In the genomic region with DNA sequence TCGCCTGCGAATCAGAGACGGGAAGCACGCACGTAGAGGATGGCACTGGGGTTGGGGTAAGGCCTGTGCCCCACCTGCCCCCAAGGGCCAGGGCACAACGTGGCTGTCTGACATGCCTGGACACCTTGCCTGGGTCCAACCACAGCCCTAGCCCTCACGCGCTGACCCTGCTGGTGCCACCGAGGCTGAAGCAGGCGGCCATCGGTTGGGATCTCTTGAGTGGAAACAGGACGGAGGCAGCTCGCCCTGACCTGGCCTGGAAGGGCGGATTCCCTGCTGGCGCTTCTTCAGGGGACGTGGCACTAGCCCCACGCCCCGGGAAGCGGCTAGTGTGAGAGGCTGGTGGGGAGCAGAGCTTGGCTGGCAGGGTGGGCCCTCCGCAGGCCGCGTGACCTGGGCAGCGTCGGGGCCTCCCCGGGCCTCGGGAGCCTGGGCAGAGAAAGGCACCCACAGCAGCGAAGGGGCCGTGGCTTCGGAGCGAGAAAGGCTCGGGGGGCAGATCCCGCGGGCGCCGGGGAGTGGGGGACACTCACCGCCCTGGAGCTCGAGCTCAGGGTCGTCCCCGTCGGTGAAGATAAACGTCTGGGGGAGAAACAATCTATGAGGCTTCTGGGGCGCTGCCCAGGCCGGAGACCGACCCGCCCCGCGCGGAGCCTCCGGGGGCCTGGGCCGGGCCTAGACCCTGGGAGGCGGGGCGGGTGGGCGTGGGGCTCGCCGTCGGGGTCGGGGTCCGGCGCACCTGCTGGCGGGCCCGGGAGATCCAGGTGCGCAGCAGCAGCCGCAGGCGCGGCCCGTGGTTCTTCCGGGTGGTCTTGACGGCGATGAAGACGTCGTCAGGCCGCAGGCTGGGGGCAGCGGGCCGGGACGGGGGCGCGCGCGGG, we compare ENCODE assay signal across 1 cellular context.
TF ChIP-seq lines count a peak whose summit lies in the region.

No MANE protein-coding gene starts in this region.

TF ChIP-seq in HepG2, 621 proteins besides CTCF, POLR2A, EP300 and RAD21 (continued from another document and continues in another):
- TF ChIP-seq, protein P1, sequence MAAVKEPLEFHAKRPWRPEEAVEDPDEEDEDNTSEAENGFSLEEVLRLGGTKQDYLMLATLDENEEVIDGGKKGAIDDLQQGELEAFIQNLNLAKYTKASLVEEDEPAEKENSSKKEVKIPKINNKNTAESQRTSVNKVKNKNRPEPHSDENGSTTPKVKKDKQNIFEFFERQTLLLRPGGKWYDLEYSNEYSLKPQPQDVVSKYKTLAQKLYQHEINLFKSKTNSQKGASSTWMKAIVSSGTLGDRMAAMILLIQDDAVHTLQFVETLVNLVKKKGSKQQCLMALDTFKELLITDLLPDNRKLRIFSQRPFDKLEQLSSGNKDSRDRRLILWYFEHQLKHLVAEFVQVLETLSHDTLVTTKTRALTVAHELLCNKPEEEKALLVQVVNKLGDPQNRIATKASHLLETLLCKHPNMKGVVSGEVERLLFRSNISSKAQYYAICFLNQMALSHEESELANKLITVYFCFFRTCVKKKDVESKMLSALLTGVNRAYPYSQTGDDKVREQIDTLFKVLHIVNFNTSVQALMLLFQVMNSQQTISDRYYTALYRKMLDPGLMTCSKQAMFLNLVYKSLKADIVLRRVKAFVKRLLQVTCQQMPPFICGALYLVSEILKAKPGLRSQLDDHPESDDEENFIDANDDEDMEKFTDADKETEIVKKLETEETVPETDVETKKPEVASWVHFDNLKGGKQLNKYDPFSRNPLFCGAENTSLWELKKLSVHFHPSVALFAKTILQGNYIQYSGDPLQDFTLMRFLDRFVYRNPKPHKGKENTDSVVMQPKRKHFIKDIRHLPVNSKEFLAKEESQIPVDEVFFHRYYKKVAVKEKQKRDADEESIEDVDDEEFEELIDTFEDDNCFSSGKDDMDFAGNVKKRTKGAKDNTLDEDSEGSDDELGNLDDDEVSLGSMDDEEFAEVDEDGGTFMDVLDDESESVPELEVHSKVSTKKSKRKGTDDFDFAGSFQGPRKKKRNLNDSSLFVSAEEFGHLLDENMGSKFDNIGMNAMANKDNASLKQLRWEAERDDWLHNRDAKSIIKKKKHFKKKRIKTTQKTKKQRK (IDR thresholded peaks at IDR 0.05; ENCODE audit: low read length): no peak
- TF ChIP-seq SMAD1 (CRISPR knock-in tag; IDR thresholded peaks at IDR 0.05; ENCODE audit: borderline replicate concordance, low read depth) (no peak), U2AF1 (optimal IDR thresholded peaks at IDR 0.05; ENCODE audit: low read depth, low read length) (no peak), ZNF101 (CRISPR knock-in tag; IDR thresholded peaks at IDR 0.05; ENCODE audit: borderline replicate concordance, low read depth) (no peak), ZBTB7A (CRISPR knock-in tag; IDR thresholded peaks at IDR 0.05) (peak; percentile 61; the same call in 1 of the 2 replicates), MAZ (IDR thresholded peaks at IDR 0.05; ENCODE audit: borderline replicate concordance, low read depth, low read length) (no peak), MAZ (CRISPR knock-in tag; IDR thresholded peaks at IDR 0.05; ENCODE audit: low read depth) (peak; percentile 46; the same call in 1 of the 2 replicates), HNRNPLL (IDR thresholded peaks at IDR 0.05; ENCODE audit: low read depth, low read length, poor library complexity, severe bottlenecking) (no peak), ETV6 (CRISPR knock-in tag; conservative IDR thresholded peaks at IDR 0.05) (no peak), FOXO1 (CRISPR knock-in tag; IDR thresholded peaks at IDR 0.05) (no peak), KLF15 (CRISPR knock-in tag; IDR thresholded peaks at IDR 0.05; ENCODE audit: borderline replicate concordance) (no peak), TRIM22 (IDR thresholded peaks at IDR 0.05) (no peak), ZMYM4 (CRISPR knock-in tag; IDR thresholded peaks at IDR 0.05) (no peak), FOXJ3 (CRISPR knock-in tag; IDR thresholded peaks at IDR 0.05; ENCODE audit: borderline replicate concordance) (no peak), ZNF292 (CRISPR knock-in tag; IDR thresholded peaks at IDR 0.05; ENCODE audit: borderline replicate concordance, low read depth) (0 out of 2 replicates have a peak, but pooled peaks have one; percentile 29), ZBTB2 (CRISPR knock-in tag; IDR thresholded peaks at IDR 0.05; ENCODE audit: low read depth) (no peak), BCL6 (CRISPR knock-in tag; IDR thresholded peaks at IDR 0.05) (0 out of 2 replicates have a peak, but pooled peaks have one; percentile 15), MXD4 (CRISPR knock-in tag; IDR thresholded peaks at IDR 0.05) (0 out of 2 replicates have a peak, but pooled peaks have one; percentile 18), GABPA (IDR thresholded peaks at IDR 0.05; ENCODE audit: low read depth, low read length) (no peak), GABPA (CRISPR knock-in tag; IDR thresholded peaks at IDR 0.05; ENCODE audit: low read depth) (no peak), ZIK1 (CRISPR knock-in tag; IDR thresholded peaks at IDR 0.05; ENCODE audit: borderline replicate concordance, low read depth) (no peak), ZNF619 (CRISPR knock-in tag; IDR thresholded peaks at IDR 0.05) (0 out of 2 replicates have a peak, but pooled peaks have one; percentile 51), ZNF260 (CRISPR knock-in tag; IDR thresholded peaks at IDR 0.05; ENCODE audit: borderline replicate concordance, low read depth) (no peak), GATAD2A (CRISPR knock-in tag; IDR thresholded peaks at IDR 0.05) (no peak), NR2F1 (CRISPR knock-in tag; IDR thresholded peaks at IDR 0.05) (no peak), KMT2A (CRISPR knock-in tag; IDR thresholded peaks at IDR 0.05) (peak; percentile 56), ZNF143 (CRISPR knock-in tag; IDR thresholded peaks at IDR 0.05) (no peak), HDAC6 (IDR thresholded peaks at IDR 0.05; ENCODE audit: low read depth, low read length) (no peak), ZNF280B (CRISPR knock-in tag; IDR thresholded peaks at IDR 0.05; ENCODE audit: borderline replicate concordance) (peak; percentile 14; the same call in 1 of the 2 replicates), ASH2L (IDR thresholded peaks at IDR 0.05; ENCODE audit: insufficient read length, low read depth, low read length) (peak; percentile 21), CHD2 (IDR thresholded peaks at IDR 0.05; ENCODE audit: low read depth, low read length) (no peak), KDM5B (CRISPR knock-in tag; IDR thresholded peaks at IDR 0.05; ENCODE audit: borderline replicate concordance) (no peak), ZNF44 (CRISPR knock-in tag; IDR thresholded peaks at IDR 0.05) (no peak), ISL2 (CRISPR knock-in tag; IDR thresholded peaks at IDR 0.05) (no peak), ZNF24 (IDR thresholded peaks at IDR 0.05) (no peak), ZNF20 (CRISPR knock-in tag; IDR thresholded peaks at IDR 0.05) (no peak), MBD4 (IDR thresholded peaks at IDR 0.05; ENCODE audit: borderline replicate concordance, low read length) (no peak), ZNF331 (CRISPR knock-in tag; IDR thresholded peaks at IDR 0.05) (no peak)
- TF ChIP-seq, protein P2, sequence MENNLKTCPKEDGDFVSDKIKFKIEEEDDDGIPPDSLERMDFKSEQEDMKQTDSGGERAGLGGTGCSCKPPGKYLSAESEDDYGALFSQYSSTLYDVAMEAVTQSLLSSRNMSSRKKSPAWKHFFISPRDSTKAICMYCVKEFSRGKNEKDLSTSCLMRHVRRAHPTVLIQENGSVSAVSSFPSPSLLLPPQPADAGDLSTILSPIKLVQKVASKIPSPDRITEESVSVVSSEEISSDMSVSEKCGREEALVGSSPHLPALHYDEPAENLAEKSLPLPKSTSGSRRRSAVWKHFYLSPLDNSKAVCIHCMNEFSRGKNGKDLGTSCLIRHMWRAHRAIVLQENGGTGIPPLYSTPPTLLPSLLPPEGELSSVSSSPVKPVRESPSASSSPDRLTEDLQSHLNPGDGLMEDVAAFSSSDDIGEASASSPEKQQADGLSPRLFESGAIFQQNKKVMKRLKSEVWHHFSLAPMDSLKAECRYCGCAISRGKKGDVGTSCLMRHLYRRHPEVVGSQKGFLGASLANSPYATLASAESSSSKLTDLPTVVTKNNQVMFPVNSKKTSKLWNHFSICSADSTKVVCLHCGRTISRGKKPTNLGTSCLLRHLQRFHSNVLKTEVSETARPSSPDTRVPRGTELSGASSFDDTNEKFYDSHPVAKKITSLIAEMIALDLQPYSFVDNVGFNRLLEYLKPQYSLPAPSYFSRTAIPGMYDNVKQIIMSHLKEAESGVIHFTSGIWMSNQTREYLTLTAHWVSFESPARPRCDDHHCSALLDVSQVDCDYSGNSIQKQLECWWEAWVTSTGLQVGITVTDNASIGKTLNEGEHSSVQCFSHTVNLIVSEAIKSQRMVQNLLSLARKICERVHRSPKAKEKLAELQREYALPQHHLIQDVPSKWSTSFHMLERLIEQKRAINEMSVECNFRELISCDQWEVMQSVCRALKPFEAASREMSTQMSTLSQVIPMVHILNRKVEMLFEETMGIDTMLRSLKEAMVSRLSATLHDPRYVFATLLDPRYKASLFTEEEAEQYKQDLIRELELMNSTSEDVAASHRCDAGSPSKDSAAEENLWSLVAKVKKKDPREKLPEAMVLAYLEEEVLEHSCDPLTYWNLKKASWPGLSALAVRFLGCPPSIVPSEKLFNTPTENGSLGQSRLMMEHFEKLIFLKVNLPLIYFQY (CRISPR knock-in tag; IDR thresholded peaks at IDR 0.05; ENCODE audit: borderline replicate concordance): no peak
- TF ChIP-seq, protein P3, sequence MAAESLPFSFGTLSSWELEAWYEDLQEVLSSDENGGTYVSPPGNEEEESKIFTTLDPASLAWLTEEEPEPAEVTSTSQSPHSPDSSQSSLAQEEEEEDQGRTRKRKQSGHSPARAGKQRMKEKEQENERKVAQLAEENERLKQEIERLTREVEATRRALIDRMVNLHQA (CRISPR knock-in tag; IDR thresholded peaks at IDR 0.05): no peak
- TF ChIP-seq, protein P4, sequence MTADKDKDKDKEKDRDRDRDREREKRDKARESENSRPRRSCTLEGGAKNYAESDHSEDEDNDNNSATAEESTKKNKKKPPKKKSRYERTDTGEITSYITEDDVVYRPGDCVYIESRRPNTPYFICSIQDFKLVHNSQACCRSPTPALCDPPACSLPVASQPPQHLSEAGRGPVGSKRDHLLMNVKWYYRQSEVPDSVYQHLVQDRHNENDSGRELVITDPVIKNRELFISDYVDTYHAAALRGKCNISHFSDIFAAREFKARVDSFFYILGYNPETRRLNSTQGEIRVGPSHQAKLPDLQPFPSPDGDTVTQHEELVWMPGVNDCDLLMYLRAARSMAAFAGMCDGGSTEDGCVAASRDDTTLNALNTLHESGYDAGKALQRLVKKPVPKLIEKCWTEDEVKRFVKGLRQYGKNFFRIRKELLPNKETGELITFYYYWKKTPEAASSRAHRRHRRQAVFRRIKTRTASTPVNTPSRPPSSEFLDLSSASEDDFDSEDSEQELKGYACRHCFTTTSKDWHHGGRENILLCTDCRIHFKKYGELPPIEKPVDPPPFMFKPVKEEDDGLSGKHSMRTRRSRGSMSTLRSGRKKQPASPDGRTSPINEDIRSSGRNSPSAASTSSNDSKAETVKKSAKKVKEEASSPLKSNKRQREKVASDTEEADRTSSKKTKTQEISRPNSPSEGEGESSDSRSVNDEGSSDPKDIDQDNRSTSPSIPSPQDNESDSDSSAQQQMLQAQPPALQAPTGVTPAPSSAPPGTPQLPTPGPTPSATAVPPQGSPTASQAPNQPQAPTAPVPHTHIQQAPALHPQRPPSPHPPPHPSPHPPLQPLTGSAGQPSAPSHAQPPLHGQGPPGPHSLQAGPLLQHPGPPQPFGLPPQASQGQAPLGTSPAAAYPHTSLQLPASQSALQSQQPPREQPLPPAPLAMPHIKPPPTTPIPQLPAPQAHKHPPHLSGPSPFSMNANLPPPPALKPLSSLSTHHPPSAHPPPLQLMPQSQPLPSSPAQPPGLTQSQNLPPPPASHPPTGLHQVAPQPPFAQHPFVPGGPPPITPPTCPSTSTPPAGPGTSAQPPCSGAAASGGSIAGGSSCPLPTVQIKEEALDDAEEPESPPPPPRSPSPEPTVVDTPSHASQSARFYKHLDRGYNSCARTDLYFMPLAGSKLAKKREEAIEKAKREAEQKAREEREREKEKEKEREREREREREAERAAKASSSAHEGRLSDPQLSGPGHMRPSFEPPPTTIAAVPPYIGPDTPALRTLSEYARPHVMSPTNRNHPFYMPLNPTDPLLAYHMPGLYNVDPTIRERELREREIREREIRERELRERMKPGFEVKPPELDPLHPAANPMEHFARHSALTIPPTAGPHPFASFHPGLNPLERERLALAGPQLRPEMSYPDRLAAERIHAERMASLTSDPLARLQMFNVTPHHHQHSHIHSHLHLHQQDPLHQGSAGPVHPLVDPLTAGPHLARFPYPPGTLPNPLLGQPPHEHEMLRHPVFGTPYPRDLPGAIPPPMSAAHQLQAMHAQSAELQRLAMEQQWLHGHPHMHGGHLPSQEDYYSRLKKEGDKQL (CRISPR knock-in tag; IDR thresholded peaks at IDR 0.05; ENCODE audit: low read depth): no peak
